ENCODE assay signal across 28 cellular contexts in the genomic region with DNA sequence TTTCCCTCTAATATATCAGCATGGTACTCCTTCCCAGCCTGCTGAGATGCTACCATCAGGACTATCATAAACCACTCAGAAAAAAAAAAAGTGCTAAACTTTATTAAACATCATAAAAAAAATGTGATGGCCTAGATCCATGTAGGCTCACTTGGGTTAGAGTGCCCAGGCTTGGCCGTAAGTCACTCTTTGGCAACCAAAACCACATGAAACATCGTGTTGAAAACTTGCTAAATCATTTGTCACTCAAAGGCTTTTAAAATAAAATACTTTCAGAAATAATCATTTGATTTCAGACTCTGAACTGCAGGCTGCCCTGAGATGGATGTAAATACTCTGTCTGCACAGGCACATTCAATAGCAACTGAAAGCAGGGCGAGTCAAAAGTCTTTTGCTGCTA.
"Had no signal": no experiment of that assay in that cellular context is flagged by ENCODE, and none has a peak within 500 bp of the region (broad histone marks: within the 10 kb centered on the region; RNA-seq: fewer than 3 reads in every experiment).

No MANE protein-coding gene starts in this region.

- ATAC-seq: activated CD4-positive, alpha-beta T cell treated with anti-CD3 and anti-CD28 coated beads for 36 hours; activated CD8-positive, alpha-beta memory T cell treated with anti-CD3 and anti-CD28 coated beads, Interleukin-2, amount 10 ng/mL, durations not matched to agents 7 days and 5 days; activated CD8-positive, alpha-beta T cell treated with anti-CD3 and anti-CD28 coated beads, Interleukin-2, amount 10 ng/mL, durations not matched to agents 7 days and 5 days; activated naive CD8-positive, alpha-beta T cell treated with anti-CD3 and anti-CD28 coated beads, Interleukin-2, amount 50 U/mL, for 24 hours; body of pancreas; gastroesophageal sphincter had no signal

- H3K4me1 Mint-ChIP-seq: activated CD4-positive, alpha-beta T cell treated with anti-CD3 and anti-CD28 coated beads for 36 hours; activated CD4-positive, alpha-beta T cell treated with anti-CD3 and anti-CD28 coated beads, Interleukin-2, amount 10 ng/mL, durations not matched to agents 24 days and 14 days; activated CD8-positive, alpha-beta memory T cell treated with anti-CD3 and anti-CD28 coated beads, Interleukin-2, amount 10 ng/mL, durations not matched to agents 7 days and 5 days; activated naive CD4-positive, alpha-beta T cell treated with anti-CD3 and anti-CD28 coated beads, Interleukin-2, amount 50 U/mL, for 24 hours; activated naive CD8-positive, alpha-beta T cell treated with anti-CD3 and anti-CD28 coated beads for 36 hours; activated naive CD8-positive, alpha-beta T cell treated with anti-CD3 and anti-CD28 coated beads, Interleukin-2, amount 50 U/mL, for 24 hours had no signal

- H3K27ac ChIP-seq: adrenal gland, body of pancreas, epithelial cell of prostate had no signal

- H3K4me3 ChIP-seq: adrenal gland, body of pancreas, esophagus squamous epithelium, gastroesophageal sphincter had no signal

- DNase-seq: activated CD4-positive, alpha-beta memory T cell treated with anti-CD3 and anti-CD28 coated beads for 36 hours; activated CD4-positive, alpha-beta T cell treated with anti-CD3 and anti-CD28 coated beads for 36 hours; activated CD4-positive, alpha-beta T cell treated with anti-CD3 and anti-CD28 coated beads, Interleukin-2, amount 10 ng/mL, durations not matched to agents 24 days and 14 days; activated CD4-positive, CD25-positive, alpha-beta regulatory T cell; activated CD4-positive, CD25-positive, alpha-beta regulatory T cell treated with anti-CD3 and anti-CD28 coated beads, Interleukin-2, amount 50 U/mL, for 72 hours; activated CD8-positive, alpha-beta memory T cell treated with anti-CD3 and anti-CD28 coated beads, Interleukin-2, amount 10 ng/mL, durations not matched to agents 7 days and 5 days; activated CD8-positive, alpha-beta memory T cell treated with anti-CD3 and anti-CD28 coated beads, Interleukin-2, amount 50 U/mL, for 4 hours; activated CD8-positive, alpha-beta T cell treated with anti-CD3 and anti-CD28 coated beads, Interleukin-2, amount 10 ng/mL, durations not matched to agents 7 days and 5 days; activated effector memory CD4-positive, alpha-beta T cell treated with anti-CD3 and anti-CD28 coated beads, Interleukin-2, amount 50 U/mL, for 16 hours; activated naive CD4-positive, alpha-beta T cell treated with anti-CD3 and anti-CD28 coated beads for 36 hours; activated naive CD8-positive, alpha-beta T cell treated with anti-CD3 and anti-CD28 coated beads for 36 hours; activated naive CD8-positive, alpha-beta T cell treated with anti-CD3 and anti-CD28 coated beads, Interleukin-2, amount 50 U/mL, for 24 hours; activated T-cell treated with anti-CD3 and anti-CD28 coated beads, Interleukin-2, amount 50 U/mL, for 1 hour; activated T-cell treated with anti-CD3 and anti-CD28 coated beads, Interleukin-2, amount 50 U/mL, for 48 hours; adrenal gland; anterior cingulate cortex; body of pancreas; caudate nucleus; effector CD8-positive, alpha-beta T cell; esophagus squamous epithelium; foreskin melanocyte; head of caudate nucleus; T-helper 2 cell had no signal

- H3K36me3 Mint-ChIP-seq: activated CD4-positive, alpha-beta memory T cell treated with anti-CD3 and anti-CD28 coated beads for 36 hours; activated CD8-positive, alpha-beta memory T cell treated with anti-CD3 and anti-CD28 coated beads, Interleukin-2, amount 10 ng/mL, durations not matched to agents 7 days and 5 days; activated naive CD4-positive, alpha-beta T cell treated with anti-CD3 and anti-CD28 coated beads, Interleukin-2, amount 50 U/mL, for 24 hours; activated naive CD8-positive, alpha-beta T cell treated with anti-CD3 and anti-CD28 coated beads for 36 hours had no signal

- H3K9me3 Mint-ChIP-seq: activated CD4-positive, alpha-beta memory T cell treated with anti-CD3 and anti-CD28 coated beads for 36 hours; activated CD4-positive, alpha-beta T cell treated with anti-CD3 and anti-CD28 coated beads, Interleukin-2, amount 10 ng/mL, durations not matched to agents 24 days and 14 days; activated naive CD4-positive, alpha-beta T cell treated with anti-CD3 and anti-CD28 coated beads for 36 hours; activated naive CD4-positive, alpha-beta T cell treated with anti-CD3 and anti-CD28 coated beads, Interleukin-2, amount 50 U/mL, for 24 hours; activated naive CD8-positive, alpha-beta T cell treated with anti-CD3 and anti-CD28 coated beads for 36 hours; activated naive CD8-positive, alpha-beta T cell treated with anti-CD3 and anti-CD28 coated beads, Interleukin-2, amount 50 U/mL, for 24 hours; activated T-helper 1 cell treated with anti-CD3 and anti-CD28 coated beads, Interleukin-12 subunit alpha, Interleukin-12 subunit beta, Interleukin-2, Interleukin-4 antibody, amounts not matched to agents 30 ng/mL and 10 ng/mL and 1 ng/mL, durations not matched to agents 14 hours and 24 hours and 36 hours; activated T-helper 2 cell treated with anti-CD3 and anti-CD28 coated beads, Interferon-gamma antibody, Interleukin-2, Interleukin-4, amounts not matched to agents 10 μg/mL and 5 μg/mL and 100 μg/mL, durations not matched to agents 14 hours and 24 hours and 36 hours had no signal

- H3K27me3 ChIP-seq: adrenal gland, body of pancreas, esophagus squamous epithelium, gastroesophageal sphincter had no signal

- H3K4me1 ChIP-seq: adrenal gland, body of pancreas, esophagus squamous epithelium had no signal

- H3K27ac Mint-ChIP-seq: activated CD4-positive, alpha-beta memory T cell treated with anti-CD3 and anti-CD28 coated beads for 36 hours; activated CD4-positive, alpha-beta T cell treated with anti-CD3 and anti-CD28 coated beads for 36 hours; activated CD4-positive, alpha-beta T cell treated with anti-CD3 and anti-CD28 coated beads, Interleukin-2, amount 10 ng/mL, durations not matched to agents 24 days and 14 days; activated CD8-positive, alpha-beta memory T cell treated with anti-CD3 and anti-CD28 coated beads, Interleukin-2, amount 10 ng/mL, durations not matched to agents 7 days and 5 days; activated CD8-positive, alpha-beta T cell treated with anti-CD3 and anti-CD28 coated beads, Interleukin-2, amount 10 ng/mL, durations not matched to agents 7 days and 5 days; activated naive CD4-positive, alpha-beta T cell treated with anti-CD3 and anti-CD28 coated beads for 36 hours; activated naive CD4-positive, alpha-beta T cell treated with anti-CD3 and anti-CD28 coated beads, Interleukin-2, amount 50 U/mL, for 24 hours; activated naive CD8-positive, alpha-beta T cell treated with anti-CD3 and anti-CD28 coated beads for 36 hours; activated naive CD8-positive, alpha-beta T cell treated with anti-CD3 and anti-CD28 coated beads, Interleukin-2, amount 50 U/mL, for 24 hours; activated T-helper 1 cell treated with anti-CD3 and anti-CD28 coated beads, Interleukin-12 subunit alpha, Interleukin-12 subunit beta, Interleukin-2, Interleukin-4 antibody, amounts not matched to agents 30 ng/mL and 10 ng/mL and 1 ng/mL, durations not matched to agents 14 hours and 24 hours and 36 hours; activated T-helper 2 cell treated with anti-CD3 and anti-CD28 coated beads, Interferon-gamma antibody, Interleukin-2, Interleukin-4, amounts not matched to agents 10 μg/mL and 5 μg/mL and 100 μg/mL, durations not matched to agents 14 hours and 24 hours and 36 hours had no signal

- H3K27me3 Mint-ChIP-seq: activated CD4-positive, alpha-beta memory T cell treated with anti-CD3 and anti-CD28 coated beads for 36 hours; activated CD4-positive, alpha-beta T cell treated with anti-CD3 and anti-CD28 coated beads for 36 hours; activated CD4-positive, alpha-beta T cell treated with anti-CD3 and anti-CD28 coated beads, Interleukin-2, amount 10 ng/mL, durations not matched to agents 24 days and 14 days; activated CD8-positive, alpha-beta memory T cell treated with anti-CD3 and anti-CD28 coated beads, Interleukin-2, amount 10 ng/mL, durations not matched to agents 7 days and 5 days; activated naive CD4-positive, alpha-beta T cell treated with anti-CD3 and anti-CD28 coated beads, Interleukin-2, amount 50 U/mL, for 24 hours; activated naive CD8-positive, alpha-beta T cell treated with anti-CD3 and anti-CD28 coated beads, Interleukin-2, amount 50 U/mL, for 24 hours had no signal

- H3K36me3 ChIP-seq: adrenal gland, esophagus squamous epithelium, gastroesophageal sphincter had no signal

- H3K4me3 Mint-ChIP-seq: activated CD4-positive, alpha-beta memory T cell treated with anti-CD3 and anti-CD28 coated beads for 36 hours; activated CD4-positive, alpha-beta T cell treated with anti-CD3 and anti-CD28 coated beads for 36 hours; activated CD4-positive, alpha-beta T cell treated with anti-CD3 and anti-CD28 coated beads, Interleukin-2, amount 10 ng/mL, durations not matched to agents 24 days and 14 days; activated CD8-positive, alpha-beta memory T cell treated with anti-CD3 and anti-CD28 coated beads, Interleukin-2, amount 10 ng/mL, durations not matched to agents 7 days and 5 days; activated CD8-positive, alpha-beta T cell treated with anti-CD3 and anti-CD28 coated beads, Interleukin-2, amount 10 ng/mL, durations not matched to agents 7 days and 5 days; activated naive CD4-positive, alpha-beta T cell treated with anti-CD3 and anti-CD28 coated beads for 36 hours; activated naive CD4-positive, alpha-beta T cell treated with anti-CD3 and anti-CD28 coated beads, Interleukin-2, amount 50 U/mL, for 24 hours; activated naive CD8-positive, alpha-beta T cell treated with anti-CD3 and anti-CD28 coated beads for 36 hours; activated naive CD8-positive, alpha-beta T cell treated with anti-CD3 and anti-CD28 coated beads, Interleukin-2, amount 50 U/mL, for 24 hours; activated T-helper 1 cell treated with anti-CD3 and anti-CD28 coated beads, Interleukin-12 subunit alpha, Interleukin-12 subunit beta, Interleukin-2, Interleukin-4 antibody, amounts not matched to agents 30 ng/mL and 10 ng/mL and 1 ng/mL, durations not matched to agents 14 hours and 24 hours and 36 hours had no signal

- H3K9me3 ChIP-seq: adrenal gland, body of pancreas, esophagus squamous epithelium, gastroesophageal sphincter had no signal
